9 cellular contexts compared by ENCODE assay signal in the genomic region with DNA sequence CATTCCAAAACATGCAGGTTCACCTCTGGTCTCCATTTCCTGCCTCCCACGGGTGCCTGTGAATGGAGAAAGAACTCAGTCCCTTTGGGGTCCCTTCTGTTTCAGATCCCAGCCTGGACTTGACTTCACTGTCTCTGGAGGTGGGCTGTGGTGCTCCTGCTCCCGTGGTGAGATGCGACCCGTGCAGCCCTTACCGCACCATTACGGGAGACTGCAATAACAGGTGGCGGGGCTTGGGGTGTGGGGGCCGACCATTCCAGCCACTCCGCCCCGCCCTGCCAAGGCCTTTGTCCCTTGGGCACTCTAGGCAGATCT. TPM values are rescaled to one million over a fixed set of nuclear protein-coding genes. Genes with fewer than 3 reads are reported as not detected.
A peak's percentile ranks its signal among the peaks of the same experiment; 100 is the strongest.
DNase-seq lines count a peak whose midpoint lies in the region; ATAC-seq and TF ChIP-seq lines count a peak whose summit lies in the region.
"Had no signal": no experiment of that assay in that cellular context is flagged by ENCODE, and none has a peak within 500 bp of the region (broad histone marks: within the 10 kb centered on the region; RNA-seq: fewer than 3 reads in every experiment).

No MANE protein-coding gene starts in this region.

- H3K9me3 Mint-ChIP-seq in H9, result peaks cover 9% of the 10 kb centered on the region in 2 experiments
- H3K9me3 Mint-ChIP-seq in naive thymus-derived CD4-positive, alpha-beta T cell, result no peaks in the 10 kb centered on the region

- no peak overlapping the region for H3K4ac ChIP-seq in H9 (ENCODE audit: low read depth, low read length)

- H3K27ac ChIP-seq in AG04450 (ENCODE audit: low read depth, low read length) (no peak overlapping the region), H9 (ENCODE audit: insufficient read length, low read depth, low read length) (no peak overlapping the region)
- H3K27ac ChIP-seq in naive thymus-derived CD4-positive, alpha-beta T cell (ENCODE audit: low read depth, low read length), result no peak overlapping the region

- no peak overlapping the region for H4K91ac ChIP-seq in H9 (ENCODE audit: insufficient read length, low read depth, low read length)

- no peak overlapping the region for H2BK15ac ChIP-seq in H9 (ENCODE audit: low read depth, low read length)

- no peak overlapping the region for H4K8ac ChIP-seq in H9 (replicated peaks; ENCODE audit: insufficient read length, low read depth, low read length)

- H4K20me1 ChIP-seq in H9 (ENCODE audit: control insufficient read depth, insufficient read depth, insufficient read length), result no peaks in the 10 kb centered on the region

- POLR2A ChIA-PET in AG04450 (lab: Yijun Ruan, JAX) (interaction anchor here (0.9 kb wide), 1 partner anchor 383 kb away, joined by 3 read pairs; no protein-coding TSS in a partner anchor), GM10248 (lab: Yijun Ruan, JAX) (no interaction called here)
- POLR2A ChIA-PET in naive thymus-derived CD4-positive, alpha-beta T cell (lab: Charles Lee), result interaction anchor here (2.1 kb wide), 1 partner anchor 103 kb away, joined by 6 read pairs; a partner anchor contains a TSS

- peak overlapping the region; percentile 10 for H3K4me2 ChIP-seq in H9 (ENCODE audit: insufficient read depth, insufficient read length, low read length)

- peaks cover 99% of the 10 kb centered on the region for H3K27me3 Mint-ChIP-seq in H9 (ENCODE audit: low read depth)
- peaks cover 6 to 51% (median 14%) of the 10 kb centered on the region in 5 donors for H3K27me3 Mint-ChIP-seq in naive thymus-derived CD4-positive, alpha-beta T cell

- no peaks in the 10 kb centered on the region for H3K79me1 ChIP-seq in H9 (ENCODE audit: insufficient read depth, low read depth, low read length, poor library complexity, severe bottlenecking)

- H3K9ac ChIP-seq in H9 (ENCODE audit: extremely low read depth, insufficient read length, low read length), result no peak overlapping the region

- H2AK5ac ChIP-seq in H9 (ENCODE audit: insufficient read length, low read length), result no peak overlapping the region

- no CpG with 5 or more reads among the region's 10 CpGs for WGBS in H9 (ENCODE audit: extremely low coverage, insufficient read length, low lambda C conversion rate)

- no peak overlapping the region for H2BK120ac ChIP-seq in H9 (ENCODE audit: low read depth, low read length, poor library complexity, severe bottlenecking)

- no peak overlapping the region for H2AFZ ChIP-seq in H9 (ENCODE audit: low read length)

- peaks cover 8% of the 10 kb centered on the region for H3K23me2 ChIP-seq in H9 (ENCODE audit: insufficient read length, low read depth, low read length, poor library complexity, severe bottlenecking)

- no peaks in the 10 kb centered on the region for H3K36me3 ChIP-seq in naive thymus-derived CD4-positive, alpha-beta T cell (ENCODE audit: control insufficient read depth in 2 of 3, insufficient read depth in 3 of 3, low read length in 3 of 3)

- no peak overlapping the region for H4K5ac ChIP-seq in H9 (ENCODE audit: insufficient read length, low read depth, low read length)

- no peak overlapping the region for H3K56ac ChIP-seq in H9 (ENCODE audit: insufficient read length, low read depth, low read length)

- CTCF ChIA-PET in AG04450 (lab: Charles Lee) (interaction anchor here (0.6 to 2.1 kb wide), 16 partner anchors 11 to 274 kb away, joined by 3 to 28 read pairs (median 8); a partner anchor contains a TSS), GM10248 (lab: Yijun Ruan, JAX) (interaction anchor here (0.6 to 4.9 kb wide), 24 partner anchors 9 to 201 kb away, joined by 3 to 84 read pairs (median 6); a partner anchor contains a TSS)
- CTCF ChIA-PET in naive thymus-derived CD4-positive, alpha-beta T cell (lab: Charles Lee), result interaction anchor here (0.7 to 1.8 kb wide), 5 partner anchors 8 to 198 kb away, joined by 3 to 7 read pairs (median 4); no protein-coding TSS in a partner anchor

- H3K4me3 Mint-ChIP-seq in H9, result peak overlapping the region in 1 of 2 experiments; percentile 59; a peak in 3 of 5 replicates
- peak overlapping the region in 7 of 10 donors; percentile 38 to 87 (median 81) for H3K4me3 Mint-ChIP-seq in naive thymus-derived CD4-positive, alpha-beta T cell

- H3K9me3 ChIP-seq in AG04450 (ENCODE audit: control insufficient read depth, insufficient read depth, low read length) (peaks cover 2% of the 10 kb centered on the region; the same call in 1 of the 2 replicates), H9 (ENCODE audit: control insufficient read depth, low read depth, low read length) (peaks cover 8% of the 10 kb centered on the region)
- no peaks in the 10 kb centered on the region for H3K9me3 ChIP-seq in naive thymus-derived CD4-positive, alpha-beta T cell (ENCODE audit: control insufficient read depth in 2 of 3, low read length in 3 of 3)

- peak overlapping the region; percentile 60; the same call in 1 of the 2 replicates for H3K4me3 ChIP-seq in AG04450 (ENCODE audit: low read depth, low read length)
- H3K4me3 ChIP-seq in naive thymus-derived CD4-positive, alpha-beta T cell (ENCODE audit: low read length), result peak overlapping the region; percentile 65

- no peak for TF ChIP-seq CTCF in AG04450 (IDR thresholded peaks at IDR 0.05; ENCODE audit: low read depth, low read length)
- no peak for TF ChIP-seq CTCF in H9 (conservative IDR thresholded peaks at IDR 0.05)
- no peak for TF ChIP-seq CTCF in GM10248 (IDR thresholded peaks at IDR 0.05; ENCODE audit: control extremely low read depth, extremely low read depth, low read depth, missing control alignments)

- H3T11ph ChIP-seq in H9 (ENCODE audit: low read length), result no peak overlapping the region

- peaks cover 46% of the 10 kb centered on the region for H3K27me3 ChIP-seq in AG04450 (ENCODE audit: control insufficient read depth, insufficient read depth, low read length)
- H3K27me3 ChIP-seq in H9 (ENCODE audit: insufficient read depth, low read length), result peaks cover 38% of the 10 kb centered on the region
- no peaks in the 10 kb centered on the region for H3K27me3 ChIP-seq in naive thymus-derived CD4-positive, alpha-beta T cell (ENCODE audit: control insufficient read depth in 2 of 2, insufficient read depth in 2 of 2, low read length in 2 of 2)

- DNase-seq in AG04450 (ENCODE audit: low read depth, low spot score), result no peak
- no peak for DNase-seq in H9
- peak; percentile 25 for DNase-seq in cerebellum (ENCODE audit: low spot score)
- DNase-seq in naive thymus-derived CD4-positive, alpha-beta T cell, result no peak
- DNase-seq in middle frontal gyrus (ENCODE audit: extremely low spot score, low spot score), result no peak
- DNase-seq in GM10248 (ENCODE audit: extremely low spot score), result no peak
- DNase-seq in foreskin melanocyte, result no peak

- H3K27ac Mint-ChIP-seq in H9, result no peak overlapping the region
- H3K27ac Mint-ChIP-seq in naive thymus-derived CD4-positive, alpha-beta T cell, result no peak overlapping the region

- no peak overlapping the region for H3K18ac ChIP-seq in H9 (ENCODE audit: insufficient read length, low read depth, low read length)

- no peak overlapping the region for H3K23ac ChIP-seq in H9 (ENCODE audit: insufficient read length, low read depth, low read length)

- H2BK5ac ChIP-seq in H9 (ENCODE audit: insufficient read length, low read length), result no peak overlapping the region

- intact Hi-C loops in naive thymus-derived CD4-positive, alpha-beta T cell (cut with micrococcal nuclease), result loop anchor here (1.0 to 2.0 kb wide), 7 partner anchors 30 to 198 kb away; a partner anchor contains a TSS

- no peak overlapping the region for H3K14ac ChIP-seq in H9 (ENCODE audit: insufficient read depth, low read length)

- no peak overlapping the region for H2BK12ac ChIP-seq in H9 (ENCODE audit: insufficient read length, low read depth, low read length)

- H3K36me3 Mint-ChIP-seq in H9 (ENCODE audit: insufficient read depth in 1 of 3, low read depth in 3 of 3), result peaks cover 0 to 6% (median 6%) of the 10 kb centered on the region in 3 experiments; a peak in 4 of 7 replicates
- H3K36me3 Mint-ChIP-seq in naive thymus-derived CD4-positive, alpha-beta T cell, result no peaks in the 10 kb centered on the region

- H3K4me1 Mint-ChIP-seq in H9, result peaks cover 11 to 13% of the 10 kb centered on the region in 2 experiments
- H3K4me1 Mint-ChIP-seq in naive thymus-derived CD4-positive, alpha-beta T cell, result peaks cover 0 to 23% (median 11%) of the 10 kb centered on the region in 7 donors

- no peaks in the 10 kb centered on the region; the same call in 1 of the 2 replicates for H3K4me1 ChIP-seq in H9 (ENCODE audit: insufficient read depth, low read length)
- H3K4me1 ChIP-seq in naive thymus-derived CD4-positive, alpha-beta T cell (ENCODE audit: control insufficient read depth in 2 of 2, insufficient read depth in 2 of 2, low read length in 2 of 2), result no peaks in the 10 kb centered on the region

- no peaks in the 10 kb centered on the region for H3K79me2 ChIP-seq in H9 (ENCODE audit: insufficient read depth, low read length)

- ATAC-seq in naive thymus-derived CD4-positive, alpha-beta T cell, result no peak
- no peak for ATAC-seq in HG03439 (IDR thresholded peaks at IDR 0.05; ENCODE audit: unreplicated experiment)

- no peak overlapping the region for H2BK20ac ChIP-seq in H9 (ENCODE audit: low read depth, low read length, poor library complexity, severe bottlenecking)

RNA-seq across cellular contexts. Expression of a gene that starts 10.5 kb away (rescaled TPM):
- polyA plus RNA-seq in AG04450 (2011; rRNA removed), result not detected in 2 replicates
- polyA minus RNA-seq in AG04450 (2011; rRNA and poly(A)+ RNA removed), result not detected in 2 replicates
- total RNA-seq in H9 (2021) (0.11 and 0.17 TPM in 2 replicates), cerebellum (not detected)
- under 1 TPM in 2 of 5 experiments, not detected in 3; 0.13 to 0.15 TPM for total RNA-seq in naive thymus-derived CD4-positive, alpha-beta T cell
- not detected for polyA plus RNA-seq in naive thymus-derived CD4-positive, alpha-beta T cell
- total RNA-seq: urinary bladder had no signal
- polyA plus RNA-seq: urinary bladder had no signal

RNA-seq across cellular contexts. Expression of a gene that starts 29.9 kb away (rescaled TPM):
- 13.5 and 14.4 TPM in 2 replicates for polyA plus RNA-seq in AG04450 (2011; rRNA removed)
- 8.2 and 14.5 TPM in 2 replicates for polyA minus RNA-seq in AG04450 (2011; rRNA and poly(A)+ RNA removed)
- total RNA-seq in H9 (2021) (21.3 and 24.8 TPM in 2 replicates), cerebellum (20.8 TPM)
- total RNA-seq in naive thymus-derived CD4-positive, alpha-beta T cell, result 10 to 100 TPM in 4 of 5 experiments, 1 to 10 TPM in 1; 10.0 to 29.1 (median 19.7) TPM
- polyA plus RNA-seq in naive thymus-derived CD4-positive, alpha-beta T cell, result 10 to 100 TPM; 13.5 to 14.5 TPM

RNA-seq across cellular contexts. Expression of a gene that starts 31.8 kb away (rescaled TPM):
- not detected in 2 replicates for polyA plus RNA-seq in AG04450 (2011; rRNA removed)
- not detected in 2 replicates for polyA minus RNA-seq in AG04450 (2011; rRNA and poly(A)+ RNA removed)
- not detected in 2 replicates for total RNA-seq in H9 (2021)
- total RNA-seq in cerebellum, result 2.7 TPM
- total RNA-seq in naive thymus-derived CD4-positive, alpha-beta T cell, result 1 to 10 TPM in 1 of 5 experiments, under 1 TPM in 1, not detected in 3; 0.32 to 7.3 TPM
- polyA plus RNA-seq in naive thymus-derived CD4-positive, alpha-beta T cell, result not detected

RNA-seq across cellular contexts. Expression of a gene that starts 56.4 kb away (rescaled TPM):
- not detected in 2 replicates for polyA plus RNA-seq in AG04450 (2011; rRNA removed)
- not detected in 2 replicates for polyA minus RNA-seq in AG04450 (2011; rRNA and poly(A)+ RNA removed)
- not detected in 2 replicates for total RNA-seq in H9 (2021)
- 0.09 TPM for total RNA-seq in cerebellum
- not detected for total RNA-seq in naive thymus-derived CD4-positive, alpha-beta T cell
- not detected for polyA plus RNA-seq in naive thymus-derived CD4-positive, alpha-beta T cell
- polyA plus RNA-seq: urinary bladder had no signal
